8 cellular contexts compared by ENCODE assay signal in the genomic region with DNA sequence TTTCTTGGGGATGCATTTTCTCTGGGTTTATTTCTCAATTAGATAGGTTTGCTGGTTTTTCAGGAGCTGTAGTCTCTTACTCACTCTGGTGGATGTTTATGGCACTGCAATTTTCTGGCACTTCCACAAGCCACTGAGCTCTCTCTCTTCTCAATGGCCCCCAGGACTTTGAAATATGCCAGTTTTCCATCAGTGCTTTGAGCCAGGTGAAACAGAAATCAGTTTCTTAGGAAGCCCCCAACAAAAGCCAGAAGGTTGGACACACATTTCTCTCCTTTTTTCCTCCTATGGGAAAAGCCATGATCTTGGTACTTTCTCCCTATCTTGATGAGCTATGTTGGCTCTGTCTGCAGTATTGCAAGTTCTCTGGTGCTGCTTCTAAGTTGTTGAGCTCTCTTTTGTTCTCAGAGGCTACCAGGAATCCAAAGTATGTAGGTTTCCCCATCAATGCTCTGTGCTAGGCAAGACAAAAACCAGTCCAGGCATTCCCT.
DNase-seq lines count a peak whose midpoint lies in the region; ATAC-seq and TF ChIP-seq lines count a peak whose summit lies in the region.

No MANE protein-coding gene starts in this region.

- H3K36me3 Mint-ChIP-seq in nephron progenitor cell (ENCODE audit: low read depth): peaks cover 18% of the 10 kb centered on the region

- H3K9me3 ChIP-seq in NT2/D1 (ENCODE audit: insufficient read depth, low read length) (peaks cover 31% of the 10 kb centered on the region), aorta (ENCODE audit: control insufficient read depth, low read length) (no peaks in the 10 kb centered on the region)

- H3K9ac ChIP-seq in NT2/D1 (ENCODE audit: insufficient read length, low read depth): no peak overlapping the region

- H3K36me3 ChIP-seq in NT2/D1 (ENCODE audit: insufficient read depth, insufficient read length, low read length): no peaks in the 10 kb centered on the region
- no peaks in the 10 kb centered on the region for H3K36me3 ChIP-seq in aorta (ENCODE audit: control insufficient read depth in 1 of 2, insufficient read depth in 2 of 2, low read length in 1 of 2)

- no peak overlapping the region for H3K27ac ChIP-seq in aorta (ENCODE audit: low read depth in 1 of 2, low read length in 2 of 2)

- peaks cover 15% of the 10 kb centered on the region for H3K4me1 Mint-ChIP-seq in nephron progenitor cell

- ATAC-seq in HG02642 (IDR thresholded peaks at IDR 0.05; ENCODE audit: poor library complexity, unreplicated experiment) (peak; percentile 59), GM19455 (IDR thresholded peaks at IDR 0.05; ENCODE audit: unreplicated experiment) (no peak), aorta (ENCODE audit: low FRiP score) (no peak)

- H3K9me3 Mint-ChIP-seq in nephron progenitor cell: peaks cover 40% of the 10 kb centered on the region

- peak in 2 of 3 experiments; percentile 10 to 36 for DNase-seq in NCI-H1417 (lab: John Stamatoyannopoulos, UW)
- no peak for DNase-seq in NCI-H1417 treated with DMSO at 0.1 percent for 48 hours (lab: John Stamatoyannopoulos, UW)
- DNase-seq in NT2/D1 (ENCODE audit: low read depth, low spot score): peak; percentile 59
- DNase-seq in dedifferentiated amniotic fluid mesenchymal stem cell (ENCODE audit: extremely low spot score): peak; percentile 53
- peak; percentile 19 for DNase-seq in nephron progenitor cell
- DNase-seq in aorta: no peak

- no peak overlapping the region for H3K4me3 Mint-ChIP-seq in nephron progenitor cell

- TF ChIP-seq CTCF in nephron progenitor cell (IDR thresholded peaks at IDR 0.05): peak; percentile 62

- intact Hi-C loops in aorta (cut with DNase I): no loop called here

- H3K4me1 ChIP-seq in NT2/D1 (ENCODE audit: insufficient read depth, insufficient read length) (no peaks in the 10 kb centered on the region), aorta (ENCODE audit: control insufficient read depth in 1 of 2, insufficient read depth in 2 of 2, low read length in 2 of 2) (no peaks in the 10 kb centered on the region)

- H3K27me3 Mint-ChIP-seq in nephron progenitor cell (ENCODE audit: low read depth, poor library complexity): peaks cover 2% of the 10 kb centered on the region

- no peak overlapping the region for H3K27ac Mint-ChIP-seq in nephron progenitor cell

- H3K4me3 ChIP-seq in NT2/D1 (ENCODE audit: insufficient read length, low read depth): no peak overlapping the region
- H3K4me3 ChIP-seq in aorta (ENCODE audit: low read length in 2 of 2): no peak overlapping the region

- H3K27me3 ChIP-seq in NT2/D1 (ENCODE audit: insufficient read depth, insufficient read length) (no peaks in the 10 kb centered on the region), aorta (ENCODE audit: control insufficient read depth in 1 of 2, insufficient read depth in 2 of 2, low read length in 1 of 2) (no peaks in the 10 kb centered on the region)

Comparison
In these comparisons a context has a peak if more than half of its experiments do, and no peak if none do; other contexts are left out.
1. DNase-seq: peak in NCI-H1417 (2 of 3), NT2/D1 (single experiment), dedifferentiated amniotic fluid mesenchymal stem cell (single experiment) and nephron progenitor cell (single experiment); none in NCI-H1417 treated with DMSO at 0.1 percent for 48 hours (single experiment) and aorta (0 of 2).